In the genomic region with DNA sequence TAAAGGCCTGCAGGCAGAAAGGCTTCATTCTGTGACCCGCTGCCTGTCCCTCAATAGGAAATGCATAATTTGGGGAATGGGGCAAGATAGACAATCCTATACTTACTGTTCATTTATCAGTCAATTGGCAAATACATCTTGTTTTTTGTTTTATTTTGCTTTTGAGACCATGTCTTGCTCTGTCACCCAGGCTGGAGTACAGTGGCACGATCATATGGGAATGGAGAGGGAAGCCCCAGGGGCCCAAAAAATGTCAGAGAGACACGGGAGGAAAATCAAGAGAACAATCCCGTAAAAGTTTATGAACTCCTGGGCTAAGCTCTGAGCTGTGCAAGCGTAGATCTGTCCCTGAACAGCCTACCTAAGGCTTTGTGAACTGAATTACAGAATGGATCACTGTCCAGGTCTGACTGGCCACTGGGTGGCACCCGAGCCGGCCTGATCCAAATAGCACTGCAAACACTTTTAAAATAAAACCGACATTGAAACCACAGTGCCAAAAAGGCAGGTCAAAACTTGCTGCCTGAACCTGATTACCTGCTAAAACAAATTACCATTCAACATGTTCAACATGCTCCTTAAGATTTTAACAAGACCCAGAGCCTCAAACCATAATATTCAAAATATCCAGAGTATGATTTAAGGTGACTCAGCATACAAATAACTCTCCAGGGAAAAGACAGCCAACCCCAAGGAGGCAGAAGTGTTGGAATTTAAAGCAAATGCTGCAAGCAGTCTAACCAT, we compare ENCODE assay signal across 1 cellular context.
A peak's percentile ranks its signal among the peaks of the same experiment; 100 is the strongest.
TF ChIP-seq lines count a peak whose summit lies in the region.

No MANE protein-coding gene starts in this region.

TF ChIP-seq in HEK293, 187 proteins besides CTCF, POLR2A, EP300 and RAD21 (continued from another document and continues in another):
- TF ChIP-seq, protein P1, sequence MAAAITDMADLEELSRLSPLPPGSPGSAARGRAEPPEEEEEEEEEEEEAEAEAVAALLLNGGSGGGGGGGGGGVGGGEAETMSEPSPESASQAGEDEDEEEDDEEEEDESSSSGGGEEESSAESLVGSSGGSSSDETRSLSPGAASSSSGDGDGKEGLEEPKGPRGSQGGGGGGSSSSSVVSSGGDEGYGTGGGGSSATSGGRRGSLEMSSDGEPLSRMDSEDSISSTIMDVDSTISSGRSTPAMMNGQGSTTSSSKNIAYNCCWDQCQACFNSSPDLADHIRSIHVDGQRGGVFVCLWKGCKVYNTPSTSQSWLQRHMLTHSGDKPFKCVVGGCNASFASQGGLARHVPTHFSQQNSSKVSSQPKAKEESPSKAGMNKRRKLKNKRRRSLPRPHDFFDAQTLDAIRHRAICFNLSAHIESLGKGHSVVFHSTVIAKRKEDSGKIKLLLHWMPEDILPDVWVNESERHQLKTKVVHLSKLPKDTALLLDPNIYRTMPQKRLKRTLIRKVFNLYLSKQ (tag by site-specific recombination; IDR thresholded peaks at IDR 0.05; ENCODE audit: borderline replicate concordance): no peak
- TF ChIP-seq, protein P2, sequence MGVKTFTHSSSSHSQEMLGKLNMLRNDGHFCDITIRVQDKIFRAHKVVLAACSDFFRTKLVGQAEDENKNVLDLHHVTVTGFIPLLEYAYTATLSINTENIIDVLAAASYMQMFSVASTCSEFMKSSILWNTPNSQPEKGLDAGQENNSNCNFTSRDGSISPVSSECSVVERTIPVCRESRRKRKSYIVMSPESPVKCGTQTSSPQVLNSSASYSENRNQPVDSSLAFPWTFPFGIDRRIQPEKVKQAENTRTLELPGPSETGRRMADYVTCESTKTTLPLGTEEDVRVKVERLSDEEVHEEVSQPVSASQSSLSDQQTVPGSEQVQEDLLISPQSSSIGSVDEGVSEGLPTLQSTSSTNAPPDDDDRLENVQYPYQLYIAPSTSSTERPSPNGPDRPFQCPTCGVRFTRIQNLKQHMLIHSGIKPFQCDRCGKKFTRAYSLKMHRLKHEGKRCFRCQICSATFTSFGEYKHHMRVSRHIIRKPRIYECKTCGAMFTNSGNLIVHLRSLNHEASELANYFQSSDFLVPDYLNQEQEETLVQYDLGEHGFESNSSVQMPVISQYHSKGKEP (tag by site-specific recombination; IDR thresholded peaks at IDR 0.05): 0 out of 2 replicates have a peak, but pooled peaks have one; percentile 25
- TF ChIP-seq MZF1 (tag by site-specific recombination; IDR thresholded peaks at IDR 0.05; ENCODE audit: borderline replicate concordance): no peak
- TF ChIP-seq, protein P3, sequence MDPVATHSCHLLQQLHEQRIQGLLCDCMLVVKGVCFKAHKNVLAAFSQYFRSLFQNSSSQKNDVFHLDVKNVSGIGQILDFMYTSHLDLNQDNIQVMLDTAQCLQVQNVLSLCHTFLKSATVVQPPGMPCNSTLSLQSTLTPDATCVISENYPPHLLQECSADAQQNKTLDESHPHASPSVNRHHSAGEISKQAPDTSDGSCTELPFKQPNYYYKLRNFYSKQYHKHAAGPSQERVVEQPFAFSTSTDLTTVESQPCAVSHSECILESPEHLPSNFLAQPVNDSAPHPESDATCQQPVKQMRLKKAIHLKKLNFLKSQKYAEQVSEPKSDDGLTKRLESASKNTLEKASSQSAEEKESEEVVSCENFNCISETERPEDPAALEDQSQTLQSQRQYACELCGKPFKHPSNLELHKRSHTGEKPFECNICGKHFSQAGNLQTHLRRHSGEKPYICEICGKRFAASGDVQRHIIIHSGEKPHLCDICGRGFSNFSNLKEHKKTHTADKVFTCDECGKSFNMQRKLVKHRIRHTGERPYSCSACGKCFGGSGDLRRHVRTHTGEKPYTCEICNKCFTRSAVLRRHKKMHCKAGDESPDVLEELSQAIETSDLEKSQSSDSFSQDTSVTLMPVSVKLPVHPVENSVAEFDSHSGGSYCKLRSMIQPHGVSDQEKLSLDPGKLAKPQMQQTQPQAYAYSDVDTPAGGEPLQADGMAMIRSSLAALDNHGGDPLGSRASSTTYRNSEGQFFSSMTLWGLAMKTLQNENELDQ (tag by site-specific recombination; IDR thresholded peaks at IDR 0.05; ENCODE audit: low read depth): no peak
- no peak for TF ChIP-seq ZNF677 (tag by site-specific recombination; IDR thresholded peaks at IDR 0.05)
- no peak for TF ChIP-seq HOXC10 (CRISPR knock-in tag; IDR thresholded peaks at IDR 0.05)
- TF ChIP-seq, protein P4, sequence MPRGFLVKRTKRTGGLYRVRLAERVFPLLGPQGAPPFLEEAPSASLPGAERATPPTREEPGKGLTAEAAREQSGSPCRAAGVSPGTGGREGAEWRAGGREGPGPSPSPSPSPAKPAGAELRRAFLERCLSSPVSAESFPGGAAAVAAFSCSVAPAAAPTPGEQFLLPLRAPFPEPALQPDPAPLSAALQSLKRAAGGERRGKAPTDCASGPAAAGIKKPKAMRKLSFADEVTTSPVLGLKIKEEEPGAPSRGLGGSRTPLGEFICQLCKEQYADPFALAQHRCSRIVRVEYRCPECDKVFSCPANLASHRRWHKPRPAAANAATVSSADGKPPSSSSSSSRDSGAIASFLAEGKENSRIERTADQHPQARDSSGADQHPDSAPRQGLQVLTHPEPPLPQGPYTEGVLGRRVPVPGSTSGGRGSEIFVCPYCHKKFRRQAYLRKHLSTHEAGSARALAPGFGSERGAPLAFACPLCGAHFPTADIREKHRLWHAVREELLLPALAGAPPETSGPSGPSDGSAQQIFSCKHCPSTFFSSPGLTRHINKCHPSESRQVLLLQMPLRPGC (tag by site-specific recombination; IDR thresholded peaks at IDR 0.05): peak; percentile 14; the same call in 1 of the 2 replicates
- TF ChIP-seq, protein P5, sequence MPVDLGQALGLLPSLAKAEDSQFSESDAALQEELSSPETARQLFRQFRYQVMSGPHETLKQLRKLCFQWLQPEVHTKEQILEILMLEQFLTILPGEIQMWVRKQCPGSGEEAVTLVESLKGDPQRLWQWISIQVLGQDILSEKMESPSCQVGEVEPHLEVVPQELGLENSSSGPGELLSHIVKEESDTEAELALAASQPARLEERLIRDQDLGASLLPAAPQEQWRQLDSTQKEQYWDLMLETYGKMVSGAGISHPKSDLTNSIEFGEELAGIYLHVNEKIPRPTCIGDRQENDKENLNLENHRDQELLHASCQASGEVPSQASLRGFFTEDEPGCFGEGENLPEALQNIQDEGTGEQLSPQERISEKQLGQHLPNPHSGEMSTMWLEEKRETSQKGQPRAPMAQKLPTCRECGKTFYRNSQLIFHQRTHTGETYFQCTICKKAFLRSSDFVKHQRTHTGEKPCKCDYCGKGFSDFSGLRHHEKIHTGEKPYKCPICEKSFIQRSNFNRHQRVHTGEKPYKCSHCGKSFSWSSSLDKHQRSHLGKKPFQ (tag by site-specific recombination; IDR thresholded peaks at IDR 0.05): no peak
- TF ChIP-seq PBX3 (CRISPR knock-in tag; IDR thresholded peaks at IDR 0.05): no peak
- TF ChIP-seq ZBTB21 (tag by site-specific recombination; IDR thresholded peaks at IDR 0.05): no peak
- no peak for TF ChIP-seq ZNF530 (tag by site-specific recombination; IDR thresholded peaks at IDR 0.05; ENCODE audit: low read depth)
- 0 out of 2 replicates have a peak, but pooled peaks have one; percentile 16 for TF ChIP-seq PRDM1 (tag by site-specific recombination; IDR thresholded peaks at IDR 0.05)
- TF ChIP-seq, protein P6, sequence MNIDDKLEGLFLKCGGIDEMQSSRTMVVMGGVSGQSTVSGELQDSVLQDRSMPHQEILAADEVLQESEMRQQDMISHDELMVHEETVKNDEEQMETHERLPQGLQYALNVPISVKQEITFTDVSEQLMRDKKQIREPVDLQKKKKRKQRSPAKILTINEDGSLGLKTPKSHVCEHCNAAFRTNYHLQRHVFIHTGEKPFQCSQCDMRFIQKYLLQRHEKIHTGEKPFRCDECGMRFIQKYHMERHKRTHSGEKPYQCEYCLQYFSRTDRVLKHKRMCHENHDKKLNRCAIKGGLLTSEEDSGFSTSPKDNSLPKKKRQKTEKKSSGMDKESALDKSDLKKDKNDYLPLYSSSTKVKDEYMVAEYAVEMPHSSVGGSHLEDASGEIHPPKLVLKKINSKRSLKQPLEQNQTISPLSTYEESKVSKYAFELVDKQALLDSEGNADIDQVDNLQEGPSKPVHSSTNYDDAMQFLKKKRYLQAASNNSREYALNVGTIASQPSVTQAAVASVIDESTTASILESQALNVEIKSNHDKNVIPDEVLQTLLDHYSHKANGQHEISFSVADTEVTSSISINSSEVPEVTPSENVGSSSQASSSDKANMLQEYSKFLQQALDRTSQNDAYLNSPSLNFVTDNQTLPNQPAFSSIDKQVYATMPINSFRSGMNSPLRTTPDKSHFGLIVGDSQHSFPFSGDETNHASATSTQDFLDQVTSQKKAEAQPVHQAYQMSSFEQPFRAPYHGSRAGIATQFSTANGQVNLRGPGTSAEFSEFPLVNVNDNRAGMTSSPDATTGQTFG (tag by site-specific recombination; IDR thresholded peaks at IDR 0.05; ENCODE audit: borderline replicate concordance): no peak
- TF ChIP-seq, protein P7, sequence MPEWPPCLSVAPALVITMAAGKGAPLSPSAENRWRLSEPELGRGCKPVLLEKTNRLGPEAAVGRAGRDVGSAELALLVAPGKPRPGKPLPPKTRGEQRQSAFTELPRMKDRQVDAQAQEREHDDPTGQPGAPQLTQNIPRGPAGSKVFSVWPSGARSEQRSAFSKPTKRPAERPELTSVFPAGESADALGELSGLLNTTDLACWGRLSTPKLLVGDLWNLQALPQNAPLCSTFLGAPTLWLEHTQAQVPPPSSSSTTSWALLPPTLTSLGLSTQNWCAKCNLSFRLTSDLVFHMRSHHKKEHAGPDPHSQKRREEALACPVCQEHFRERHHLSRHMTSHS (tag by site-specific recombination; IDR thresholded peaks at IDR 0.05): no peak
- TF ChIP-seq, protein P8, sequence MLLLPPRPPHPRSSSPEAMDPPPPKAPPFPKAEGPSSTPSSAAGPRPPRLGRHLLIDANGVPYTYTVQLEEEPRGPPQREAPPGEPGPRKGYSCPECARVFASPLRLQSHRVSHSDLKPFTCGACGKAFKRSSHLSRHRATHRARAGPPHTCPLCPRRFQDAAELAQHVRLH (tag by site-specific recombination; IDR thresholded peaks at IDR 0.05): no peak
- TF ChIP-seq ZNF133 (tag by site-specific recombination; IDR thresholded peaks at IDR 0.05): no peak
- 0 out of 2 replicates have a peak, but pooled peaks have one; percentile 10 for TF ChIP-seq ZNF629 (tag by site-specific recombination; IDR thresholded peaks at IDR 0.05)
- TF ChIP-seq, protein P9, sequence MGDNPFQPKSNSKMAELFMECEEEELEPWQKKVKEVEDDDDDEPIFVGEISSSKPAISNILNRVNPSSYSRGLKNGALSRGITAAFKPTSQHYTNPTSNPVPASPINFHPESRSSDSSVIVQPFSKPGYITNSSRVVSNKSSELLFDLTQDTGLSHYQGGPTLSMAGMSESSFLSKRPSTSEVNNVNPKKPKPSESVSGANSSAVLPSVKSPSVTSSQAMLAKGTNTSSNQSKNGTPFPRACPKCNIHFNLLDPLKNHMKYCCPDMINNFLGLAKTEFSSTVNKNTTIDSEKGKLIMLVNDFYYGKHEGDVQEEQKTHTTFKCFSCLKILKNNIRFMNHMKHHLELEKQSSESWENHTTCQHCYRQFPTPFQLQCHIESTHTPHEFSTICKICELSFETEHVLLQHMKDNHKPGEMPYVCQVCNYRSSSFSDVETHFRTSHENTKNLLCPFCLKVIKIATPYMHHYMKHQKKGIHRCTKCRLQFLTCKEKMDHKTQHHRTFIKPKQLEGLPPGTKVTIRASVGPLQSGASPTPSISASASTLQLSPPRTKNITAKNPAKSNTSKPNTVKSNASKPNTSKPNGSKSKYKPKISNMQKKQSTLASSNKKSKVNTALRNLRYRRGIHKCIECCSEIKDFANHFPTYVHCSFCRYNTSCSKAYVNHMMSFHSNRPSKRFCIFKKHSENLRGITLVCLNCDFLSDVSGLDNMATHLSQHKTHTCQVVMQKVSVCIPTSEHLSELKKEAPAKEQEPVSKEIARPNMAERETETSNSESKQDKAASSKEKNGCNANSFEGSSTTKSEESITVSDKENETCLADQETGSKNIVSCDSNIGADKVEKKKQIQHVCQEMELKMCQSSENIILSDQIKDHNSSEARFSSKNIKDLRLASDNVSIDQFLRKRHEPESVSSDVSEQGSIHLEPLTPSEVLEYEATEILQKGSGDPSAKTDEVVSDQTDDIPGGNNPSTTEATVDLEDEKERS (tag by site-specific recombination; IDR thresholded peaks at IDR 0.05): no peak
- 0 out of 2 replicates have a peak, but pooled peaks have one; percentile 40 for TF ChIP-seq TRIM28 (IDR thresholded peaks at IDR 0.05; ENCODE audit: borderline replicate concordance, low read length)
- no peak for TF ChIP-seq ZNF664 (tag by site-specific recombination; IDR thresholded peaks at IDR 0.05)
- TF ChIP-seq ZNF2 (tag by site-specific recombination; IDR thresholded peaks at IDR 0.05): 0 out of 2 replicates have a peak, but pooled peaks have one; percentile 29
- no peak for TF ChIP-seq RBAK (tag by site-specific recombination; IDR thresholded peaks at IDR 0.05)
- no peak for TF ChIP-seq ZNF621 (tag by site-specific recombination; IDR thresholded peaks at IDR 0.05)
- no peak for TF ChIP-seq ZNF558 (tag by site-specific recombination; IDR thresholded peaks at IDR 0.05)
- TF ChIP-seq ZNF341 (tag by site-specific recombination; IDR thresholded peaks at IDR 0.05; ENCODE audit: low read depth): no peak
- TF ChIP-seq, protein P10, sequence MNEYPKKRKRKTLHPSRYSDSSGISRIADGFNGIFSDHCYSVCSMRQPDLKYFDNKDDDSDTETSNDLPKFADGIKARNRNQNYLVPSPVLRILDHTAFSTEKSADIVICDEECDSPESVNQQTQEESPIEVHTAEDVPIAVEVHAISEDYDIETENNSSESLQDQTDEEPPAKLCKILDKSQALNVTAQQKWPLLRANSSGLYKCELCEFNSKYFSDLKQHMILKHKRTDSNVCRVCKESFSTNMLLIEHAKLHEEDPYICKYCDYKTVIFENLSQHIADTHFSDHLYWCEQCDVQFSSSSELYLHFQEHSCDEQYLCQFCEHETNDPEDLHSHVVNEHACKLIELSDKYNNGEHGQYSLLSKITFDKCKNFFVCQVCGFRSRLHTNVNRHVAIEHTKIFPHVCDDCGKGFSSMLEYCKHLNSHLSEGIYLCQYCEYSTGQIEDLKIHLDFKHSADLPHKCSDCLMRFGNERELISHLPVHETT (tag by site-specific recombination; IDR thresholded peaks at IDR 0.05): no peak
- no peak for TF ChIP-seq ZNF26 (tag by site-specific recombination; IDR thresholded peaks at IDR 0.05)
- no peak for TF ChIP-seq HOXA7 (CRISPR knock-in tag; IDR thresholded peaks at IDR 0.05; ENCODE audit: borderline replicate concordance)
- TF ChIP-seq ZNF114 (tag by site-specific recombination; IDR thresholded peaks at IDR 0.05): no peak
- TF ChIP-seq ZXDB (tag by site-specific recombination; IDR thresholded peaks at IDR 0.05): no peak
- 0 out of 2 replicates have a peak, but pooled peaks have one; percentile 16 for TF ChIP-seq ZNF10 (tag by site-specific recombination; IDR thresholded peaks at IDR 0.05)
